Comparison of ENCODE assay signal across 15 cellular contexts in the genomic region with DNA sequence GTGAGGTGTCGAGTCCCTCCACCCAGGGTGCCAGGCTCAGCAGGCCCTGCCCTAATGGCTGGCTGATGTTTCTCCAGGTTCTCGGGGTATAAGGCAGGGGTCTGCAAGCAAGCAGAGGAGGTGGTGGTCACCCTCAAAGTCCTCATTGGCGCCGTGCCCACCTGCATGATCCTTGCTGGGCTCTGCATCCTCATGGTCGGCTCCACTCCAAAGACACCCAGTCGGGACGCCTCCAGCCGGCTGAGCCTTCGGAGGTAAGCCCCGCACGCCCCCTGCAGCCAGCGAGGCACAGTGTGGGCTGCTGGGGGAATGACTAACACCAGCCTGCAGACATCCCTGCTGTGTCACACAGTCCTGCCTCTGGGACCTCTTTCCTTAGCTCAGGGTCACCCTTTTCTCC. TPM values are rescaled to one million over a fixed set of nuclear protein-coding genes. Genes with fewer than 3 reads are reported as not detected.
A peak's percentile ranks its signal among the peaks of the same experiment; 100 is the strongest.
DNase-seq lines count a peak whose midpoint lies in the region; ATAC-seq and TF ChIP-seq lines count a peak whose summit lies in the region.
"Had no signal": no experiment of that assay in that cellular context is flagged by ENCODE, and none has a peak within 500 bp of the region (broad histone marks: within the 10 kb centered on the region; RNA-seq: fewer than 3 reads in every experiment).

No MANE protein-coding gene starts in this region.

- POLR2A ChIA-PET in A673 (lab: Charles Lee; ENCODE audit: low non-redundant PET) = no interaction called here

- intact Hi-C loops in A673 (cut with micrococcal nuclease; ENCODE audit: unreplicated experiment) (no loop called here), head of caudate nucleus (cut with DNase I) (no loop called here), tibial artery (cut with DNase I; ENCODE audit: low total_unique reads) (no loop called here)

- H3K4me1 ChIP-seq in A673 (ENCODE audit: insufficient read depth, low read length, poor library complexity, severe bottlenecking) = peaks cover 15% of the 10 kb centered on the region
- H3K4me1 ChIP-seq in adipocyte (ENCODE audit: control insufficient read depth, insufficient read depth, low read length) = no peaks in the 10 kb centered on the region
- H3K4me1 ChIP-seq in tibial artery = no peaks in the 10 kb centered on the region
- H3K4me1 ChIP-seq: vagina had no signal

- H3K9me3 ChIP-seq in A673 (ENCODE audit: low read depth, low read length, poor library complexity, severe bottlenecking) (no peaks in the 10 kb centered on the region), adipocyte (ENCODE audit: control insufficient read depth, low read length) (no peaks in the 10 kb centered on the region), tibial artery (no peaks in the 10 kb centered on the region)
- H3K9me3 ChIP-seq: vagina had no signal

- no peak overlapping the region for H3K4me3 ChIP-seq in A673 (ENCODE audit: low read depth, low read length, poor library complexity, severe bottlenecking)
- H3K4me3 ChIP-seq in GM06990 (replicated peaks; ENCODE audit: low read depth, low read length) = no peak overlapping the region
- H3K4me3 ChIP-seq in adipocyte (ENCODE audit: low read length) = no peak overlapping the region
- H3K4me3 ChIP-seq in tibial artery = no peak overlapping the region
- H3K4me3 ChIP-seq: vagina had no signal

- peak; percentile 69 for DNase-seq in A673 (ENCODE audit: low spot score)
- no peak for DNase-seq in GM06990 (ENCODE audit: extremely low read depth, insufficient read length)
- DNase-seq in adipocyte (ENCODE audit: low read depth) = peak; percentile 4
- DNase-seq in head of caudate nucleus = peak in 36 of 42 donors; percentile 15 to 85 (median 56)
- DNase-seq in tibial artery = no peak
- no peak for DNase-seq in activated effector memory CD4-positive, alpha-beta T cell treated with anti-CD3 and anti-CD28 coated beads, Interleukin-2, amount 50 U/mL, for 16 hours
- DNase-seq: activated CD8-positive, alpha-beta memory T cell treated with anti-CD3 and anti-CD28 coated beads, Interleukin-2, amount 50 U/mL, for 4 hours; amygdala; effector memory CD4-positive, alpha-beta T cell; NCI-H1048; NCI-H446 treated with DMSO at 0.1 percent for 48 hours had no signal

- no TSS peak for BruUV-seq in A673 (replicated peaks; lab: Mats Ljungman, UMichigan)

- H3K27me3 ChIP-seq in A673 (replicated peaks; ENCODE audit: insufficient read depth, low read depth, low read length, poor library complexity) (no peaks in the 10 kb centered on the region), GM06990 (replicated peaks; ENCODE audit: control insufficient read depth, insufficient read depth, low read length) (no peaks in the 10 kb centered on the region), adipocyte (replicated peaks; ENCODE audit: control insufficient read depth, insufficient read depth, low read length) (no peaks in the 10 kb centered on the region), tibial artery (no peaks in the 10 kb centered on the region)
- H3K27me3 ChIP-seq: vagina had no signal

- H3K9ac ChIP-seq in adipocyte (ENCODE audit: low read length) = no peak overlapping the region

- CTCF ChIA-PET in A673 (lab: Charles Lee) = interaction anchor here (0.6 to 0.7 kb wide), 2 partner anchors 60 to 97 kb away, joined by 3 read pairs; partner anchors contain the start of genes ATAD2B and TP53I3

- H3K36me3 ChIP-seq in A673 (ENCODE audit: insufficient read depth, low read length, poor library complexity, severe bottlenecking) (no peaks in the 10 kb centered on the region), GM06990 (ENCODE audit: control insufficient read depth, insufficient read depth, low read length) (peaks cover 7% of the 10 kb centered on the region), adipocyte (ENCODE audit: control insufficient read depth, insufficient read depth, low read length, severe bottlenecking) (peaks cover 20% of the 10 kb centered on the region), tibial artery (peaks cover 25 to 75% (median 35%) of the 10 kb centered on the region in 3 donors)

- peak; percentile 59 for TF ChIP-seq CTCF in A673 (conservative IDR thresholded peaks at IDR 0.05; ENCODE audit: low read depth, low read length)
- peak; percentile 4 for TF ChIP-seq CTCF in GM06990 (IDR thresholded peaks at IDR 0.05; ENCODE audit: insufficient read depth, low read length, poor library complexity, severe bottlenecking)
- TF ChIP-seq CTCF in tibial artery (IDR thresholded peaks at IDR 0.05) = peak in 1 of 2 experiments; percentile 6

- H3K27ac ChIP-seq in A673 (ENCODE audit: low read depth, low read length, poor library complexity, severe bottlenecking) (no peak overlapping the region), tibial artery (no peak overlapping the region)
- H3K27ac ChIP-seq: vagina had no signal

- ATAC-seq in HG02642 (IDR thresholded peaks at IDR 0.05; ENCODE audit: poor library complexity, unreplicated experiment) (no peak), HG02852 (IDR thresholded peaks at IDR 0.05; ENCODE audit: unreplicated experiment) (no peak)

RNA-seq across cellular contexts. Expression of gene MFSD2B, which starts 14.1 kb away (rescaled TPM):
- 0.42 TPM in 1 of 2 replicates, not detected in the other for total RNA-seq in A673 (2021)
- total RNA-seq: osteocyte, vagina had no signal

RNA-seq across cellular contexts. Expression of gene WDCP, which starts 23.2 kb away (rescaled TPM):
- total RNA-seq in A673 (2021) = 26.6 and 30.8 TPM in 2 replicates

RNA-seq across cellular contexts. Expression of gene FKBP1B, which starts 25.5 kb away (rescaled TPM):
- total RNA-seq in A673 (2021) = 2.9 and 3.7 TPM in 2 replicates

RNA-seq across cellular contexts. Expression of gene SF3B6, which starts 52.1 kb away (rescaled TPM):
- total RNA-seq in A673 (2021) = 123 and 130 TPM in 2 replicates

Comparison
In these comparisons a context has a peak if more than half of its experiments do, and no peak if none do; other contexts are left out.
1. DNase-seq: peak in A673 (single experiment), adipocyte (single experiment) and head of caudate nucleus (36 of 42); none in GM06990 (single experiment), tibial artery (0 of 2) and activated effector memory CD4-positive, alpha-beta T cell treated with anti-CD3 and anti-CD28 coated beads, Interleukin-2, amount 50 U/mL, for 16 hours (single experiment).